Comparison of ENCODE assay signal across 1 cellular context in genomic region chr1:27152829-27153548, GRCh38.
TF ChIP-seq lines count a peak whose summit lies in the region.

No MANE protein-coding gene starts in this region.

TF ChIP-seq in GM23338, 12 proteins besides CTCF, POLR2A, EP300 and RAD21 (continued from another document):
- TF ChIP-seq ZNF462 (CRISPR knock-in tag; IDR thresholded peaks at IDR 0.05) = no peak
- no peak for TF ChIP-seq STAT1 (IDR thresholded peaks at IDR 0.05; ENCODE audit: unreplicated experiment)
- TF ChIP-seq NANOG (IDR thresholded peaks at IDR 0.05; ENCODE audit: borderline replicate concordance) = no peak
- no peak for TF ChIP-seq ZNF331 (CRISPR knock-in tag; IDR thresholded peaks at IDR 0.05; ENCODE audit: low read depth)
